Comparison of ENCODE assay signal across 20 cellular contexts in the genomic region with DNA sequence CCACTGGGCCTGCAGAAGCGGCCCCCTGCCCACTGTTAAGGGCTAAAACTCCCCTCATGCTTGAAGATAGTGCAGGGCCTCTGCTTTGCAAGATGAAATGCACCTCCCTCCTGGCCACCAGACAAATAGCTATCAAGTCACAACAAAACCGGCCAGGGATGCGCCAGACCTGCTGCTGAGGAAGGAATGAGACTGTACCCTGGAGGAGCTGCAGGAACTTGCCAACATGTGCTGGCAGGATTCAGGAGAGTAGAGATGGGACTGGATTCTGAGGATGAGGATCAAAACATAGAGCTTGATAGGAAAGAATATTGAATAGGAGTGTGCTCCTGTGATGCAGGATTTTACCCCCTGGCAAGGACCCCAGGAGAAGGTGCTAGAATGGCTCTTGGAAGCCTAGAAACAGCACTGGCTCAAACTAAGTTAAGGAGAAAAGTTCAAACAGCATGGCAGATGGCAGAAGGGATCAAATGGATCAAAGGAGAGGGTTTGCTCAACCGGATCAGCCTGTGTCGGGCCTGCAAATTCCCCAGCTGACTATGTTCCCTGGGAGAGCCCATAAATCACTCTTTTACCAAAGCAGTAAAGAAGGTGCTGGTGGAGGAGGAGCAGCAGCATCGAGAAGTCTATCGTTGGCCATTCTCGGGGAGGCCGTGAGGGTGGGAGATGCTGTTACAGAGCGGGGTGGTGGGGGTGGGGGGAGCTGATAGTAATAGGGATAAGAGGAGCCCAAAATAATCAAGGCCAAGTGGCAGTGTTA. TPM values are rescaled to one million over a fixed set of nuclear protein-coding genes. Genes with fewer than 3 reads are reported as not detected.
DNase-seq lines count a peak whose midpoint lies in the region; ATAC-seq, FAIRE-seq and TF ChIP-seq lines count a peak whose summit lies in the region.
"Had no signal": no experiment of that assay in that cellular context is flagged by ENCODE, and none has a peak within 500 bp of the region (broad histone marks: within the 10 kb centered on the region; RNA-seq: fewer than 3 reads in every experiment).

No MANE protein-coding gene starts in this region.

- H2AK5ac ChIP-seq in neuronal stem cell (ENCODE audit: low read depth, low read length): no peak overlapping the region

- H3K4me3 ChIP-seq in esophagus (ENCODE audit: low read depth in 1 of 2, low read length in 2 of 2) (no peak overlapping the region), neuronal stem cell (ENCODE audit: low read length in 2 of 2) (no peak overlapping the region)
- H3K4me3 ChIP-seq: coronary artery, esophagus muscularis mucosa, PC-9, transverse colon had no signal

- no peak overlapping the region for H4K91ac ChIP-seq in neuronal stem cell (ENCODE audit: low read depth, low read length, poor library complexity)

- H2BK12ac ChIP-seq in neuronal stem cell (ENCODE audit: low read length): no peak overlapping the region

- no peak overlapping the region for H3K9ac ChIP-seq in neuronal stem cell (ENCODE audit: low read depth, low read length, poor library complexity)

- H3K4me3 Mint-ChIP-seq in activated T-cell treated with anti-CD3 and anti-CD28 coated beads, Interleukin-2, amount 50 U/mL, for 4 hours: no peak overlapping the region
- H3K4me3 Mint-ChIP-seq: activated CD8-positive, alpha-beta T cell treated with anti-CD3 and anti-CD28 coated beads for 36 hours; natural killer cell had no signal

- H3K4me1 Mint-ChIP-seq in activated T-cell treated with anti-CD3 and anti-CD28 coated beads, Interleukin-2, amount 50 U/mL, for 4 hours (ENCODE audit: low read depth): no peaks in the 10 kb centered on the region
- H3K4me1 Mint-ChIP-seq: natural killer cell had no signal

- no peak for TF ChIP-seq POLR2A in H54 (IDR thresholded peaks at IDR 0.05; ENCODE audit: low read depth, low read length)

- no peak overlapping the region for H3K14ac ChIP-seq in neuronal stem cell (ENCODE audit: low read length)

- WGBS in esophagus, 2 donors: 44 to 45% methylated on average over 10 of the region's 10 CpGs
- no CpG with 5 or more reads among the region's 10 CpGs for WGBS in neuronal stem cell (ENCODE audit: extremely low coverage in 2 of 2, insufficient read length in 2 of 2, insufficient replicate concordance in 1 of 2), 2 donors

- peaks cover 6% of the 10 kb centered on the region for H3K27me3 Mint-ChIP-seq in activated T-cell treated with anti-CD3 and anti-CD28 coated beads, Interleukin-2, amount 50 U/mL, for 4 hours (ENCODE audit: low read depth)

- peak overlapping the region; percentile 72 to 80 for H3K27ac ChIP-seq in esophagus (ENCODE audit: low read depth in 2 of 2, low read length in 1 of 2)
- H3K27ac ChIP-seq in neuronal stem cell (replicated peaks; ENCODE audit: low read length): no peak overlapping the region
- H3K27ac ChIP-seq: coronary artery, esophagus muscularis mucosa, PC-9, transverse colon had no signal

- H3K27me3 ChIP-seq in esophagus (ENCODE audit: control insufficient read depth in 1 of 2, insufficient read depth in 2 of 2, low read length in 2 of 2) (no peaks in the 10 kb centered on the region), neuronal stem cell (ENCODE audit: control insufficient read depth in 3 of 3, insufficient read depth in 3 of 3, low read depth in 1 of 3, low read length in 3 of 3) (peaks cover 0 to 20% (median 0%) of the 10 kb centered on the region in 3 experiments)
- H3K27me3 ChIP-seq: esophagus muscularis mucosa, transverse colon had no signal

- H2BK120ac ChIP-seq in neuronal stem cell (ENCODE audit: low read depth, low read length): no peak overlapping the region

- H2BK5ac ChIP-seq in neuronal stem cell (ENCODE audit: low read length): no peak overlapping the region

- no peaks in the 10 kb centered on the region for H3K36me3 Mint-ChIP-seq in activated T-cell treated with anti-CD3 and anti-CD28 coated beads, Interleukin-2, amount 50 U/mL, for 4 hours (ENCODE audit: insufficient read depth)
- H3K36me3 Mint-ChIP-seq: natural killer cell had no signal

- H3K18ac ChIP-seq in neuronal stem cell (ENCODE audit: low read length): no peak overlapping the region

- no peaks in the 10 kb centered on the region for H3K9me3 Mint-ChIP-seq in activated T-cell treated with anti-CD3 and anti-CD28 coated beads, Interleukin-2, amount 50 U/mL, for 4 hours
- H3K9me3 Mint-ChIP-seq: activated CD8-positive, alpha-beta T cell treated with anti-CD3 and anti-CD28 coated beads for 36 hours; natural killer cell had no signal

- peaks cover 0 to 9% of the 10 kb centered on the region in 2 donors for H3K4me1 ChIP-seq in esophagus (ENCODE audit: control insufficient read depth in 2 of 2, insufficient read depth in 2 of 2, low read length in 1 of 2)
- no peaks in the 10 kb centered on the region for H3K4me1 ChIP-seq in neuronal stem cell (ENCODE audit: control insufficient read depth in 2 of 2, insufficient read depth in 1 of 2, low read depth in 1 of 2, low read length in 2 of 2)

- no peak overlapping the region for H3K4ac ChIP-seq in neuronal stem cell (ENCODE audit: low read length)

- no peak overlapping the region for H3K4me2 ChIP-seq in neuronal stem cell (ENCODE audit: insufficient read depth, low read length, poor library complexity, severe bottlenecking)
- H3K4me2 ChIP-seq: PC-9 had no signal

- H3K36me3 ChIP-seq in esophagus (ENCODE audit: control insufficient read depth in 2 of 2, insufficient read depth in 2 of 2, low read length in 1 of 2): no peaks in the 10 kb centered on the region
- H3K36me3 ChIP-seq in neuronal stem cell (replicated peaks in 1 of 2; ENCODE audit: control insufficient read depth in 2 of 2, insufficient read depth in 2 of 2, low read length in 2 of 2): no peaks in the 10 kb centered on the region
- H3K36me3 ChIP-seq: esophagus muscularis mucosa, transverse colon had no signal

- DNase-seq in DMS53 treated with DMSO at 0.1 percent for 48 hours (lab: John Stamatoyannopoulos, UW; ENCODE audit: unreplicated experiment) (peak; percentile 14), NCI-H524 (lab: John Stamatoyannopoulos, UW) (peak; percentile 56 to 93), neuronal stem cell (ENCODE audit: low spot score) (no peak), GDM1 (lab: John Stamatoyannopoulos, UW) (no peak), AG20443 (ENCODE audit: low spot score) (no peak), H54 (ENCODE audit: insufficient read length, low spot score) (no peak)
- no peak for DNase-seq in activated T-cell treated with anti-CD3 and anti-CD28 coated beads, Interleukin-2, amount 50 U/mL, for 4 hours
- DNase-seq: activated CD8-positive, alpha-beta T cell treated with anti-CD3 and anti-CD28 coated beads for 36 hours; activated gamma-delta T cell; natural killer cell; NCI-H1092; PC-9; retina; stimulated activated CD4-positive, alpha-beta T cell treated with anti-CD3 and anti-CD28 coated beads, Interleukin-4, amount 100 ng/mL, for 1 hour; transverse colon had no signal

- peak overlapping the region; percentile 75 for H4K8ac ChIP-seq in neuronal stem cell (ENCODE audit: low read depth, low read length)

- peak overlapping the region; percentile 52 for H3K23ac ChIP-seq in neuronal stem cell (ENCODE audit: low read depth, low read length, poor library complexity)

- H3K79me1 ChIP-seq in neuronal stem cell (ENCODE audit: low read depth, low read length): no peaks in the 10 kb centered on the region

- no peak for ATAC-seq in activated T-cell treated with anti-CD3 and anti-CD28 coated beads, Interleukin-2, amount 50 U/mL, for 4 hours
- ATAC-seq: activated CD8-positive, alpha-beta T cell treated with anti-CD3 and anti-CD28 coated beads for 36 hours; natural killer cell had no signal

- no peak overlapping the region for H2BK15ac ChIP-seq in neuronal stem cell (ENCODE audit: low read length)

- FAIRE-seq in H54 (lab: Jason Lieb, UNC): no peak
- FAIRE-seq: astrocyte, GM18507 had no signal

- H2AFZ ChIP-seq in neuronal stem cell (ENCODE audit: low read length): peak overlapping the region; percentile 12
- H2AFZ ChIP-seq: PC-9 had no signal

- H3K9me3 ChIP-seq in esophagus (ENCODE audit: control insufficient read depth in 2 of 2, insufficient read depth in 1 of 2, low read depth in 1 of 2, low read length in 1 of 2) (no peaks in the 10 kb centered on the region), neuronal stem cell (replicated peaks in 1 of 2; ENCODE audit: control insufficient read depth in 2 of 2, insufficient read depth in 1 of 2, low read depth in 1 of 2, low read length in 2 of 2) (peaks cover 0 to 2% of the 10 kb centered on the region in 2 donors)
- H3K9me3 ChIP-seq: esophagus muscularis mucosa, transverse colon had no signal

RNA-seq across cellular contexts. Expression of a gene that starts 27.2 kb away (rescaled TPM):
- polyA plus RNA-seq in esophagus: 10 to 100 TPM in 1 of 2 donors, 1 to 10 TPM in 1; 6.0 to 12.1 TPM
- 11.5 TPM for polyA plus RNA-seq in neuronal stem cell (2013, experiment 1 of 2)
- 12.2 TPM for polyA plus RNA-seq in neuronal stem cell (2013, experiment 2 of 2)
- 10 to 100 TPM; 23.8 to 25.0 (median 24.1) TPM for total RNA-seq in activated T-cell treated with anti-CD3 and anti-CD28 coated beads, Interleukin-2, amount 50 U/mL, for 4 hours

RNA-seq across cellular contexts. Expression of a gene that starts 44.5 kb away (rescaled TPM):
- polyA plus RNA-seq in esophagus: under 1 TPM; 0.08 to 0.27 TPM
- 5.0 TPM for polyA plus RNA-seq in neuronal stem cell (2013, experiment 1 of 2)
- 5.5 TPM for polyA plus RNA-seq in neuronal stem cell (2013, experiment 2 of 2)
- not detected for total RNA-seq in activated T-cell treated with anti-CD3 and anti-CD28 coated beads, Interleukin-2, amount 50 U/mL, for 4 hours
- total RNA-seq: activated CD8-positive, alpha-beta T cell treated with anti-CD3 and anti-CD28 coated beads for 36 hours; natural killer cell had no signal

RNA-seq across cellular contexts. Expression of a gene that starts 54.3 kb away (rescaled TPM):
- 100 to 1,000 TPM; 106 to 119 TPM for polyA plus RNA-seq in esophagus
- polyA plus RNA-seq in neuronal stem cell (2013, experiment 1 of 2): 55.3 TPM
- polyA plus RNA-seq in neuronal stem cell (2013, experiment 2 of 2): 54.4 TPM
- total RNA-seq in activated T-cell treated with anti-CD3 and anti-CD28 coated beads, Interleukin-2, amount 50 U/mL, for 4 hours: 100 to 1,000 TPM in 2 of 3 donors, 10 to 100 TPM in 1; 85.2 to 109 (median 102) TPM

RNA-seq across cellular contexts. Expression of a gene that starts 54.3 kb away (rescaled TPM):
- polyA plus RNA-seq in esophagus: 1 to 10 TPM; 2.0 to 3.6 TPM
- polyA plus RNA-seq in neuronal stem cell (2013, experiment 1 of 2): 21.3 TPM
- 21.0 TPM for polyA plus RNA-seq in neuronal stem cell (2013, experiment 2 of 2)
- 10 to 100 TPM; 12.2 to 13.3 (median 12.6) TPM for total RNA-seq in activated T-cell treated with anti-CD3 and anti-CD28 coated beads, Interleukin-2, amount 50 U/mL, for 4 hours
- total RNA-seq: esophagus muscularis mucosa had no signal

Comparison
In these comparisons a context has a peak if more than half of its experiments do, and no peak if none do; other contexts are left out.
1. DNase-seq: peak in DMS53 treated with DMSO at 0.1 percent for 48 hours (single experiment) and NCI-H524 (2 of 2); none in neuronal stem cell (single experiment), activated T-cell treated with anti-CD3 and anti-CD28 coated beads, Interleukin-2, amount 50 U/mL, for 4 hours (single experiment), GDM1 (single experiment), AG20443 (single experiment) and H54 (single experiment).